1 cellular context compared by ENCODE assay signal in genomic region chr11:28524098-28524497, GRCh38.
TF ChIP-seq lines count a peak whose summit lies in the region.

No MANE protein-coding gene starts in this region.

TF ChIP-seq in IMR-90, 13 proteins besides CTCF, POLR2A, EP300 and RAD21 (continued from another document):
- TF ChIP-seq USF2 (IDR thresholded peaks at IDR 0.05; ENCODE audit: low read depth, low read length) (no peak), RFX5 (IDR thresholded peaks at IDR 0.05; ENCODE audit: low read depth, low read length) (no peak), BHLHE40 (IDR thresholded peaks at IDR 0.05; ENCODE audit: low read depth, low read length) (no peak)
